21 cellular contexts compared by ENCODE assay signal in genomic region chr18:57929922-57930321, GRCh38.
"Had no signal": no experiment of that assay in that cellular context is flagged by ENCODE, and none has a peak within 500 bp of the region (broad histone marks: within the 10 kb centered on the region; RNA-seq: fewer than 3 reads in every experiment).

No MANE protein-coding gene starts in this region.

- H3K36me3 ChIP-seq: MG63, Peyer's patch, SJCRH30 had no signal

- H3K27me3 ChIP-seq: MG63, Peyer's patch, SJCRH30 had no signal

- H3K4me3 ChIP-seq: MG63, SJCRH30, SK-N-MC had no signal

- H3K9me3 ChIP-seq: MG63, Peyer's patch, SJCRH30 had no signal

- H3K27ac ChIP-seq: RWPE1, SJCRH30, SK-N-MC had no signal

- DNase-seq: Kasumi-1, KBM-7, MG63, NCI-H1048, NCI-H146, NCI-H1694, NCI-H1930, NCI-H2081 treated with DMSO at 0.1 percent for 48 hours, NCI-H2107, NCI-H226, NCI-H446 treated with DMSO at 0.1 percent for 48 hours, NCI-H526, NCI-H748 treated with DMSO at 0.1 percent for 48 hours, PC-3, Peyer's patch, SIG-M5, SJCRH30, SW 1271 had no signal

- ATAC-seq: PC-3, Right ventricle myocardium inferior had no signal

- H3K4me1 ChIP-seq: Peyer's patch, SJCRH30 had no signal
